25 cellular contexts compared by ENCODE assay signal in the genomic region with DNA sequence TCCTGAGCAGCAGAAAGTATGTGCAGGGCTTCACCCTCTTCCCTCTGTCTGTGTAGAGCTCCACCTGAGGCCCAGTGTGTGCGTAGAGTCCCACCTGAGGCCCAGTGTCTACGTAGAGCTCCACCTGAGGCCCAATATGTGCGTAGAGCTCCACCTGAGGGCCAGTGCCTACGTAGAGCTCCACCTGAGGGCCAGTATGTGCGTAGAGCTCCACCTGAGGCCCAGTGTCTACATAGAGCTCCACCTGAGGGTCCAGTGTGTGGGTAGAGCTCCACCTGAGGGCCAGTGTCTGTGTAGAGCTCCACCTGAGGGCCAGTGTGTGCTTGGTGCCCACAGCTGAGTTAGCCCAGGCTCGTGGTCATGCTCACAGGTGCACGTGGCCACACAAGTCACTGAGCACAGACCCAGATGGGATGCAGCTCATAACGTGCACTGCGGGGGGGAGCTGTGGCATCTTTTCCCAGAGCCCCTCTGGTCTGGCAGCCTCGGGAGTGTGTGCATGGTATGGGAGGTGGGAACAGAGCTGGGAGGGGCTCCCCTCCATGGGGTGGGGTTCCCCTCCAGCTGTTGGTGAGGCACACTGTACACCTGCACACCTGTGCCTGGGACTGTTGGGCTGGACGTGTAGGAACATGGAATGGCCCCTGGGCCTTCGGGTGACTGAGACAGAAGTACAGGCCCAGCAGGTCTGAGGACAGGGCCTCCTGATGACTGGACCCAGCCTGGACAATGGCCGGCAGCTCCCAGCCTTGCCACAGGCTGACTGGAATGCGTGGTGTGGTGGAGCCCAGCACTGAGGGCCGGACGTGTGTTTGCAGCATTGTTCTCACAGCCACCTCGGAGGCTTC. TPM values are rescaled to one million over a fixed set of nuclear protein-coding genes. Genes with fewer than 3 reads are reported as not detected.
A peak's percentile ranks its signal among the peaks of the same experiment; 100 is the strongest.
DNase-seq lines count a peak whose midpoint lies in the region; ATAC-seq and TF ChIP-seq lines count a peak whose summit lies in the region.
"Had no signal": no experiment of that assay in that cellular context is flagged by ENCODE, and none has a peak within 500 bp of the region (broad histone marks: within the 10 kb centered on the region; RNA-seq: fewer than 3 reads in every experiment).

No MANE protein-coding gene starts in this region.

- H3K4me3 ChIP-seq in DOHH2 (ENCODE audit: low read length) (no peak overlapping the region), RWPE2 (ENCODE audit: severe bottlenecking) (no peak overlapping the region), right atrium auricular region (no peak overlapping the region), skeletal muscle tissue (ENCODE audit: low read length in 3 of 3) (no peak overlapping the region)
- H3K4me3 ChIP-seq: HAP-1, right lobe of liver, upper lobe of right lung had no signal

- H3K27me3 ChIP-seq in DOHH2 (ENCODE audit: control insufficient read depth, low read length), result no peaks in the 10 kb centered on the region
- H3K27me3 ChIP-seq in RWPE2 (ENCODE audit: insufficient read depth, poor library complexity, severe bottlenecking), result no peaks in the 10 kb centered on the region
- H3K27me3 ChIP-seq in right atrium auricular region, result no peaks in the 10 kb centered on the region
- H3K27me3 ChIP-seq in skeletal muscle tissue (ENCODE audit: control insufficient read depth in 3 of 3, insufficient read depth in 3 of 3, low read length in 3 of 3), result no peaks in the 10 kb centered on the region
- H3K27me3 ChIP-seq: right lobe of liver, upper lobe of right lung had no signal

- H3K9me3 ChIP-seq in DOHH2 (ENCODE audit: control insufficient read depth, insufficient read depth, low read length) (no peaks in the 10 kb centered on the region), RWPE2 (ENCODE audit: severe bottlenecking) (no peaks in the 10 kb centered on the region), right atrium auricular region (no peaks in the 10 kb centered on the region), skeletal muscle tissue (ENCODE audit: control insufficient read depth in 3 of 3, low read length in 3 of 3) (no peaks in the 10 kb centered on the region)
- H3K9me3 ChIP-seq: HAP-1, right lobe of liver, upper lobe of right lung had no signal

- no peaks in the 10 kb centered on the region for H3F3A ChIP-seq in DOHH2 (ENCODE audit: control insufficient read depth, insufficient read depth)

- no peaks in the 10 kb centered on the region for H3K36me3 ChIP-seq in DOHH2 (ENCODE audit: control insufficient read depth, low read length)
- no peaks in the 10 kb centered on the region for H3K36me3 ChIP-seq in RWPE2 (ENCODE audit: low read depth)
- no peaks in the 10 kb centered on the region for H3K36me3 ChIP-seq in right atrium auricular region
- no peaks in the 10 kb centered on the region for H3K36me3 ChIP-seq in skeletal muscle tissue (ENCODE audit: control insufficient read depth in 3 of 3, insufficient read depth in 3 of 3, low read length in 3 of 3)
- H3K36me3 ChIP-seq: HAP-1, right lobe of liver, upper lobe of right lung had no signal

- H3K27ac ChIP-seq in DOHH2 (ENCODE audit: low read depth, low read length) (no peak overlapping the region), RWPE2 (ENCODE audit: poor library complexity, severe bottlenecking) (no peak overlapping the region), right atrium auricular region (peak overlapping the region; percentile 76 to 81), skeletal muscle tissue (ENCODE audit: low read depth, low read length) (peak overlapping the region; percentile 54)
- H3K27ac ChIP-seq: C4-2B, epithelial cell of prostate, parathyroid adenoma, right lobe of liver, upper lobe of right lung had no signal

- peak overlapping the region; percentile 33 to 74 (median 53) for H3K9ac ChIP-seq in skeletal muscle tissue (ENCODE audit: low read depth in 1 of 3, low read length in 3 of 3)
- H3K9ac ChIP-seq: parathyroid adenoma had no signal

- peak; percentile 11 for TF ChIP-seq CTCF in DOHH2 (IDR thresholded peaks at IDR 0.05; ENCODE audit: low read depth, low read length, poor library complexity, severe bottlenecking)
- TF ChIP-seq CTCF in RWPE2 (IDR thresholded peaks at IDR 0.05; ENCODE audit: poor library complexity, severe bottlenecking), result no peak
- TF ChIP-seq CTCF in right atrium auricular region (IDR thresholded peaks at IDR 0.05), result no peak

- peak; percentile 30; the same call in 2 of the 3 replicates for ATAC-seq in RWPE2 (ENCODE audit: low read depth)
- no peak for ATAC-seq in HG02885 (IDR thresholded peaks at IDR 0.05; ENCODE audit: poor library complexity, unreplicated experiment)
- ATAC-seq: upper lobe of right lung had no signal

- no peaks in the 10 kb centered on the region for H3K79me2 ChIP-seq in DOHH2 (ENCODE audit: control insufficient read depth, low read length)

- H3K4me1 ChIP-seq in DOHH2 (ENCODE audit: control insufficient read depth, low read length) (no peaks in the 10 kb centered on the region), RWPE2 (ENCODE audit: insufficient read depth, poor library complexity, severe bottlenecking) (peaks cover 6% of the 10 kb centered on the region), right atrium auricular region (peaks cover 0 to 85% of the 10 kb centered on the region in 2 donors), skeletal muscle tissue (ENCODE audit: control insufficient read depth in 3 of 3, insufficient read depth in 3 of 3, low read length in 3 of 3) (peaks cover 74 to 94% (median 90%) of the 10 kb centered on the region in 3 donors)
- H3K4me1 ChIP-seq: HAP-1 had no signal

- no peaks in the 10 kb centered on the region for H3K9me2 ChIP-seq in DOHH2 (replicated peaks; ENCODE audit: control insufficient read depth, low read length)

- no peaks in the 10 kb centered on the region for H4K20me1 ChIP-seq in DOHH2 (ENCODE audit: control insufficient read depth, insufficient read depth, low read depth, low read length)

- DNase-seq in RWPE2 (ENCODE audit: low spot score) (peak; percentile 61), right atrium auricular region (ENCODE audit: low spot score) (no peak), NCI-H345 treated with DMSO at 0.1 percent for 48 hours (lab: John Stamatoyannopoulos, UW; ENCODE audit: unreplicated experiment) (no peak), NCI-H1694 treated with DMSO at 0.1 percent for 48 hours (lab: John Stamatoyannopoulos, UW) (no peak)
- DNase-seq: activated B cell treated with CpG ODN at 0.5 μM for 24 hours; activated CD4-positive, alpha-beta memory T cell treated with anti-CD3 and anti-CD28 coated beads, Interleukin-2, amount 10 ng/mL, durations not matched to agents 7 days and 5 days; activated effector memory CD4-positive, alpha-beta T cell treated with Interleukin-2 at 50 U/mL for 16 hours; activated naive CD8-positive, alpha-beta T cell treated with anti-CD3 and anti-CD28 coated beads for 36 hours; Calu3; cerebellar nuclear complex; NCI-H1105 treated with DMSO at 0.1 percent for 48 hours; NCI-H2029 treated with DMSO at 0.1 percent for 48 hours; nephron progenitor cell; OCI-M1; SHP77 treated with DMSO at 0.1 percent for 48 hours; T-helper 9 cell; upper lobe of right lung had no signal

- H3K4me2 ChIP-seq in DOHH2 (ENCODE audit: low read length), result no peak overlapping the region

RNA-seq across cellular contexts. Expression of gene PACS2, which starts 20.1 kb away (rescaled TPM):
- total RNA-seq in right atrium auricular region, result 10 to 100 TPM; 55.0 to 59.7 TPM
- 60.0 TPM for total RNA-seq in skeletal muscle tissue

RNA-seq across cellular contexts. Expression of gene BRF1, which starts 33.8 kb away (rescaled TPM):
- 10 to 100 TPM; 16.2 to 17.2 TPM for total RNA-seq in right atrium auricular region
- 38.1 TPM for total RNA-seq in skeletal muscle tissue

Comparison
In these comparisons a context has a peak if more than half of its experiments do, and no peak if none do; other contexts are left out.
1. H3K27ac ChIP-seq: peak in right atrium auricular region (2 of 2) and skeletal muscle tissue (single experiment); none in DOHH2 (single experiment) and RWPE2 (single experiment).